In genomic region chr5:147245381-147246055, GRCh38 we compare ENCODE assay signal across 3 cellular contexts.
TF ChIP-seq lines count a peak whose summit lies in the region.

No MANE protein-coding gene starts in this region.

TF ChIP-seq in GM23338, 12 proteins besides CTCF, POLR2A, EP300 and RAD21:
- no peak for TF ChIP-seq ZNF331 (CRISPR knock-in tag; IDR thresholded peaks at IDR 0.05; ENCODE audit: low read depth)
- TF ChIP-seq, protein P1, sequence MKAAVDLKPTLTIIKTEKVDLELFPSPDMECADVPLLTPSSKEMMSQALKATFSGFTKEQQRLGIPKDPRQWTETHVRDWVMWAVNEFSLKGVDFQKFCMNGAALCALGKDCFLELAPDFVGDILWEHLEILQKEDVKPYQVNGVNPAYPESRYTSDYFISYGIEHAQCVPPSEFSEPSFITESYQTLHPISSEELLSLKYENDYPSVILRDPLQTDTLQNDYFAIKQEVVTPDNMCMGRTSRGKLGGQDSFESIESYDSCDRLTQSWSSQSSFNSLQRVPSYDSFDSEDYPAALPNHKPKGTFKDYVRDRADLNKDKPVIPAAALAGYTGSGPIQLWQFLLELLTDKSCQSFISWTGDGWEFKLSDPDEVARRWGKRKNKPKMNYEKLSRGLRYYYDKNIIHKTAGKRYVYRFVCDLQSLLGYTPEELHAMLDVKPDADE (IDR thresholded peaks at IDR 0.05), result no peak

TF ChIP-seq in H1, 55 proteins besides CTCF, POLR2A, EP300 and RAD21:
- TF ChIP-seq KDM4A (IDR thresholded peaks at IDR 0.05; ENCODE audit: low read depth, low read length, severe bottlenecking), result no peak

TF ChIP-seq in WTC11, 78 proteins besides CTCF, POLR2A, EP300 and RAD21:
- TF ChIP-seq OVOL2 (CRISPR knock-in tag; IDR thresholded peaks at IDR 0.05; ENCODE audit: borderline replicate concordance), result no peak
- no peak for TF ChIP-seq TEAD1 (CRISPR knock-in tag; IDR thresholded peaks at IDR 0.05)
- TF ChIP-seq ZNF232 (CRISPR knock-in tag; IDR thresholded peaks at IDR 0.05), result no peak
- TF ChIP-seq HMGA2 (CRISPR knock-in tag; IDR thresholded peaks at IDR 0.05), result no peak
